Comparison of ENCODE assay signal across 30 cellular contexts in the genomic region with DNA sequence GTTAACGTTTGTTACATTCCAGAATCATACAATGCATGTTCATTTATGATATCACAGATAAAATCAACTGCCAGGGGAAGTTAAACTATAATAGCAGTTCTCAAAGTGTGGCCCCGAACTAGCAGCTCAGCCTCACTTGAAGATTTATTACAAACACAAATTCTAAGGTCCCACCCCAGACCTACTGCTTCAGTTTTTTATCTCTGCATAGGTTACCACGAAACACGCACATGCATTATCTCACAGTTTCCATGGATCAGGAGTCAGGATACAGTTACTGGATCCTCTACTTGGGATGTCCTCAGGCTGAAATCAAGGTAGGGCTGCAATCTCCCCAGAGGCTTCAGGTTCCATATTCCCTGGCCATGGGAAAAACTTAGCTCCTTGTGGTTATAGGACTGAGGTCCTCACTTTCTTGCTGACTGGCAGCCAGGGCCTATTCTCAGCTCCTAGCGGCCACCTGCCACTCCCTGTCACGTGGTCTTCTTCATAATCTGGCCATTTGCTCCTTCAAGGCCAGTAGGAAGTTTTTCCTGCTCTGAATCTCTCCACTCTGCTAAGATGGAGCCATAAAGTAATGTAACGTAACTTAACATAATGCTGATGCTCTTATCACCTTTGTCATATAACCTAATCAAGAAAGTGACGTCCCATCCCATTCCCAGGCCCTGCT.
"Had no signal": no experiment of that assay in that cellular context is flagged by ENCODE, and none has a peak within 500 bp of the region (broad histone marks: within the 10 kb centered on the region; RNA-seq: fewer than 3 reads in every experiment).

No MANE protein-coding gene starts in this region.

- H3K9me3 Mint-ChIP-seq: immature natural killer cell; mesothelial cell of epicardium; natural killer cell treated with Interleukin-12 subunit alpha and Interleukin-12 subunit beta and Interleukin-15 and Interleukin-18, amount 100 ng/mL, for 72 hours had no signal

- H3K4me1 ChIP-seq: left ventricle myocardium inferior, pancreas, prostate gland, testis, thyroid gland, vagina had no signal

- H3K36me3 Mint-ChIP-seq: immature natural killer cell; mesothelial cell of epicardium; naive B cell; natural killer cell treated with Interleukin-12 subunit alpha and Interleukin-12 subunit beta and Interleukin-15 and Interleukin-18, amount 100 ng/mL, for 72 hours had no signal

- H3K9me3 ChIP-seq: pancreas, prostate gland, stomach, testis, thyroid gland, transverse colon, upper lobe of left lung, vagina had no signal

- H3K27me3 ChIP-seq: pancreas, stomach, testis, thyroid gland, transverse colon, upper lobe of left lung, vagina had no signal

- DNase-seq: hypothalamus; immature natural killer cell; kidney; left ventricle myocardium inferior; mesendoderm; naive B cell; nucleus accumbens; pancreas; posterior cingulate gyrus; retina; right cardiac atrium; stimulated activated CD4-positive, alpha-beta T cell treated with anti-CD3 and anti-CD28 coated beads, Interleukin-12 subunit alpha, Interleukin-12 subunit beta, amount 100 ng/mL, for 4 hours; stimulated activated CD4-positive, alpha-beta T cell treated with anti-CD3 and anti-CD28 coated beads, Interleukin-15, amount 100 ng/mL, for 24 hours; stimulated activated CD4-positive, alpha-beta T cell treated with anti-CD3 and anti-CD28 coated beads, Interleukin-2, amount 100 ng/mL, for 24 hours; stimulated activated CD4-positive, alpha-beta T cell treated with anti-CD3 and anti-CD28 coated beads, Interleukin-4, amount 100 ng/mL, for 1 hour; stimulated activated naive B cell treated with anti-CD40 and anti-IgM and Interleukin-4, amounts not matched to agents 10 μg/mL and 1 μg/mL and 100 μg/mL, for 72 hours; stimulated activated naive CD8-positive, alpha-beta T cell treated with anti-CD3 and anti-CD28 coated beads, Interleukin-15, Interleukin-2, amounts not matched to agents 100 U/mL and 50 U/mL, for 24 hours; stomach; testis; thyroid gland; transverse colon; upper lobe of left lung had no signal

- H3K27ac Mint-ChIP-seq: mesothelial cell of epicardium; natural killer cell treated with Interleukin-12 subunit alpha and Interleukin-12 subunit beta and Interleukin-15 and Interleukin-18, amount 100 ng/mL, for 72 hours; stimulated activated naive B cell treated with anti-CD40 and anti-IgM and Interleukin-4, amounts not matched to agents 10 μg/mL and 1 μg/mL and 100 μg/mL, for 72 hours had no signal

- H3K27ac ChIP-seq: left ventricle myocardium inferior, pancreas, prostate gland, skin epidermis, stomach, testis, thyroid gland, transverse colon, upper lobe of left lung, vagina had no signal

- FAIRE-seq: islet of Langerhans, kidney, pancreas had no signal

- H3K36me3 ChIP-seq: left ventricle myocardium inferior, pancreas, prostate gland, stomach, thyroid gland, transverse colon, upper lobe of left lung, vagina had no signal

- H3K27me3 Mint-ChIP-seq: stimulated activated naive B cell treated with anti-CD40 and anti-IgM and Interleukin-4, amounts not matched to agents 10 μg/mL and 1 μg/mL and 100 μg/mL, for 72 hours had no signal

- H3K4me3 Mint-ChIP-seq: immature natural killer cell; mesothelial cell of epicardium; naive B cell; natural killer cell treated with Interleukin-12 subunit alpha and Interleukin-12 subunit beta and Interleukin-15 and Interleukin-18, amount 100 ng/mL, for 72 hours; stimulated activated naive B cell treated with anti-CD40 and anti-IgM and Interleukin-4, amounts not matched to agents 10 μg/mL and 1 μg/mL and 100 μg/mL, for 72 hours had no signal

- H3K4me3 ChIP-seq: left ventricle myocardium inferior, lung, pancreas, prostate gland, skin epidermis, stomach, testis, thyroid gland, transverse colon, upper lobe of left lung, vagina had no signal

- ATAC-seq: natural killer cell treated with Interleukin-12 subunit alpha and Interleukin-12 subunit beta and Interleukin-15 and Interleukin-18, amount 100 ng/mL, for 72 hours; pancreas; right cardiac atrium; sciatic nerve; stimulated activated naive B cell treated with anti-CD40 and anti-IgM and Interleukin-4, amounts not matched to agents 10 μg/mL and 1 μg/mL and 100 μg/mL, for 72 hours; stimulated activated naive CD8-positive, alpha-beta T cell treated with anti-CD3 and anti-CD28 coated beads, Interleukin-15, Interleukin-2, amounts not matched to agents 100 U/mL and 50 U/mL, for 24 hours had no signal
